ENCODE assay signal across 1 cellular context in genomic region chr19:7944177-7944761, GRCh38.
TF ChIP-seq lines count a peak whose summit lies in the region.

No MANE protein-coding gene starts in this region.

TF ChIP-seq in HepG2, 621 proteins besides CTCF, POLR2A, EP300 and RAD21 (continued from another document and continues in another):
- TF ChIP-seq SUZ12 (IDR thresholded peaks at IDR 0.05; ENCODE audit: low read depth, low read length) (no peak), HNF1A (IDR thresholded peaks at IDR 0.05; ENCODE audit: low read depth) (no peak), HNF1A (CRISPR knock-in tag; IDR thresholded peaks at IDR 0.05; ENCODE audit: borderline replicate concordance) (no peak), SP5 (CRISPR knock-in tag; IDR thresholded peaks at IDR 0.05; ENCODE audit: borderline replicate concordance, low read depth) (no peak), HNRNPH1 (optimal IDR thresholded peaks at IDR 0.05; ENCODE audit: low read depth, low read length) (no peak), MATR3 (CRISPR knock-in tag; IDR thresholded peaks at IDR 0.05) (no peak), MED13 (CRISPR knock-in tag; IDR thresholded peaks at IDR 0.05) (no peak), TFDP1 (CRISPR knock-in tag; IDR thresholded peaks at IDR 0.05; ENCODE audit: borderline replicate concordance) (no peak), ZNF484 (CRISPR knock-in tag; IDR thresholded peaks at IDR 0.05; ENCODE audit: borderline replicate concordance, low read depth) (0 out of 2 replicates have a peak, but pooled peaks have one; percentile 9), ZNF546 (CRISPR knock-in tag; conservative IDR thresholded peaks at IDR 0.05) (no peak), FLYWCH1 (CRISPR knock-in tag; IDR thresholded peaks at IDR 0.05) (no peak), ZNF614 (CRISPR knock-in tag; IDR thresholded peaks at IDR 0.05; ENCODE audit: borderline replicate concordance) (no peak; the same call in 1 of the 2 replicates), USF2 (IDR thresholded peaks at IDR 0.05; ENCODE audit: low read depth, low read length) (no peak), USF2 (CRISPR knock-in tag; IDR thresholded peaks at IDR 0.05; ENCODE audit: borderline replicate concordance) (peak; percentile 4; the same call in 1 of the 2 replicates), ZBTB21 (CRISPR knock-in tag; IDR thresholded peaks at IDR 0.05) (no peak), POLR2AphosphoS5 (IDR thresholded peaks at IDR 0.05; ENCODE audit: low read depth, low read length) (no peak), DMTF1 (CRISPR knock-in tag; IDR thresholded peaks at IDR 0.05) (no peak), ZNF441 (CRISPR knock-in tag; IDR thresholded peaks at IDR 0.05; ENCODE audit: borderline replicate concordance) (no peak), ZMYM3 (CRISPR knock-in tag; IDR thresholded peaks at IDR 0.05) (no peak), BCL6 (CRISPR knock-in tag; IDR thresholded peaks at IDR 0.05) (no peak), ZNF879 (CRISPR knock-in tag; IDR thresholded peaks at IDR 0.05) (no peak), ZNF770 (CRISPR knock-in tag; IDR thresholded peaks at IDR 0.05) (peak; percentile 89), ZFP82 (CRISPR knock-in tag; IDR thresholded peaks at IDR 0.05; ENCODE audit: borderline replicate concordance) (no peak), JDP2 (CRISPR knock-in tag; IDR thresholded peaks at IDR 0.05; ENCODE audit: borderline replicate concordance) (no peak), NFAT5 (CRISPR knock-in tag; IDR thresholded peaks at IDR 0.05) (no peak), ZNF598 (CRISPR knock-in tag; IDR thresholded peaks at IDR 0.05; ENCODE audit: borderline replicate concordance) (no peak), NR3C1 (CRISPR knock-in tag; IDR thresholded peaks at IDR 0.05) (no peak), ZNF337 (CRISPR knock-in tag; IDR thresholded peaks at IDR 0.05; ENCODE audit: borderline replicate concordance, low read depth) (no peak), ZNF788 (CRISPR knock-in tag; IDR thresholded peaks at IDR 0.05; ENCODE audit: borderline replicate concordance) (no peak), ZNF331 (CRISPR knock-in tag; IDR thresholded peaks at IDR 0.05) (no peak), ZNF567 (CRISPR knock-in tag; IDR thresholded peaks at IDR 0.05; ENCODE audit: borderline replicate concordance) (no peak), TSC22D2 (CRISPR knock-in tag; IDR thresholded peaks at IDR 0.05; ENCODE audit: borderline replicate concordance) (no peak), ZNF253 (CRISPR knock-in tag; IDR thresholded peaks at IDR 0.05; ENCODE audit: borderline replicate concordance) (no peak), POGK (CRISPR knock-in tag; conservative IDR thresholded peaks at IDR 0.05) (no peak)
